ENCODE assay signal across 1 cellular context in the genomic region with DNA sequence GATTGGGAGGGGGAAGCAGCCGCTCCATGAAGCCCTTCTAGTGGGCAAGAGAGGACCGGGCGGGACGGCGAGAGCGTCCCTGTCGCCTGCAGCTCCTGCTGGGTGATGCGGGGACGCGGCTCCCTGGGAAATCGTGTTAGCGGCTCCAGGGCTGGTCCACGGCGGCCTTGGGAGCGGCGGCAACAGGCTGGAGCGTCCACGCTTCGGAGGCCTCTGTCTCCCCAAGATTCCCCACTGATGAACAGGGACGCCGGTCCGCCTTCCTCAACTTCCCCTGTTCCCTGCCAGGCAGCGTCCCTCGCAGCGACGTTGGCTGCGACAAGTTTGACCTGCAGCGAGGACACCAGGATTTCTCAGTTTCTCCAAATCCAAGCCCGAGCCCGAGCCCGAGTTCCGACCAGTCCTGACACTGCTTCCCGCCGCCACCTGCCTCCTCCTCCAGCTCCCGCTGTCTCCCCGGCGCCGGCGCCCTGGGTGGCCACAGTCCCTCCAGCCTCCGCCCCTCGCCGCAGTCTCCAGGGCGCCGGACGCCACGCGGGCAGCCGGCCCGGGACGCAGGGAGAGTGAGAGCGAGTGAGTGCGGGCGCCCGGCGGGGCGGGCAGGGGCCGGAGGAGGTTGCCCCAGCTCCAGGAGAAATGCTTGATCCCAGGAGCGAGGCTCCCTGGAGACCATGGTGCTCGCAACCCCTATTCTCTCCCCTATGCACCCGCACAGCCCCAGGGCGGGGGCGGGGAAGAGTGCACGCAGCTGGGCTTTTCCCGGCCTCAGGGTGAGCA.
TF ChIP-seq lines count a peak whose summit lies in the region.

No MANE protein-coding gene starts in this region.

TF ChIP-seq in GM23338, 12 proteins besides CTCF, POLR2A, EP300 and RAD21 (continued from another document):
- TF ChIP-seq, protein P1, sequence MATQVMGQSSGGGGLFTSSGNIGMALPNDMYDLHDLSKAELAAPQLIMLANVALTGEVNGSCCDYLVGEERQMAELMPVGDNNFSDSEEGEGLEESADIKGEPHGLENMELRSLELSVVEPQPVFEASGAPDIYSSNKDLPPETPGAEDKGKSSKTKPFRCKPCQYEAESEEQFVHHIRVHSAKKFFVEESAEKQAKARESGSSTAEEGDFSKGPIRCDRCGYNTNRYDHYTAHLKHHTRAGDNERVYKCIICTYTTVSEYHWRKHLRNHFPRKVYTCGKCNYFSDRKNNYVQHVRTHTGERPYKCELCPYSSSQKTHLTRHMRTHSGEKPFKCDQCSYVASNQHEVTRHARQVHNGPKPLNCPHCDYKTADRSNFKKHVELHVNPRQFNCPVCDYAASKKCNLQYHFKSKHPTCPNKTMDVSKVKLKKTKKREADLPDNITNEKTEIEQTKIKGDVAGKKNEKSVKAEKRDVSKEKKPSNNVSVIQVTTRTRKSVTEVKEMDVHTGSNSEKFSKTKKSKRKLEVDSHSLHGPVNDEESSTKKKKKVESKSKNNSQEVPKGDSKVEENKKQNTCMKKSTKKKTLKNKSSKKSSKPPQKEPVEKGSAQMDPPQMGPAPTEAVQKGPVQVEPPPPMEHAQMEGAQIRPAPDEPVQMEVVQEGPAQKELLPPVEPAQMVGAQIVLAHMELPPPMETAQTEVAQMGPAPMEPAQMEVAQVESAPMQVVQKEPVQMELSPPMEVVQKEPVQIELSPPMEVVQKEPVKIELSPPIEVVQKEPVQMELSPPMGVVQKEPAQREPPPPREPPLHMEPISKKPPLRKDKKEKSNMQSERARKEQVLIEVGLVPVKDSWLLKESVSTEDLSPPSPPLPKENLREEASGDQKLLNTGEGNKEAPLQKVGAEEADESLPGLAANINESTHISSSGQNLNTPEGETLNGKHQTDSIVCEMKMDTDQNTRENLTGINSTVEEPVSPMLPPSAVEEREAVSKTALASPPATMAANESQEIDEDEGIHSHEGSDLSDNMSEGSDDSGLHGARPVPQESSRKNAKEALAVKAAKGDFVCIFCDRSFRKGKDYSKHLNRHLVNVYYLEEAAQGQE (IDR thresholded peaks at IDR 0.05; ENCODE audit: unreplicated experiment): no peak
- TF ChIP-seq, protein P2, sequence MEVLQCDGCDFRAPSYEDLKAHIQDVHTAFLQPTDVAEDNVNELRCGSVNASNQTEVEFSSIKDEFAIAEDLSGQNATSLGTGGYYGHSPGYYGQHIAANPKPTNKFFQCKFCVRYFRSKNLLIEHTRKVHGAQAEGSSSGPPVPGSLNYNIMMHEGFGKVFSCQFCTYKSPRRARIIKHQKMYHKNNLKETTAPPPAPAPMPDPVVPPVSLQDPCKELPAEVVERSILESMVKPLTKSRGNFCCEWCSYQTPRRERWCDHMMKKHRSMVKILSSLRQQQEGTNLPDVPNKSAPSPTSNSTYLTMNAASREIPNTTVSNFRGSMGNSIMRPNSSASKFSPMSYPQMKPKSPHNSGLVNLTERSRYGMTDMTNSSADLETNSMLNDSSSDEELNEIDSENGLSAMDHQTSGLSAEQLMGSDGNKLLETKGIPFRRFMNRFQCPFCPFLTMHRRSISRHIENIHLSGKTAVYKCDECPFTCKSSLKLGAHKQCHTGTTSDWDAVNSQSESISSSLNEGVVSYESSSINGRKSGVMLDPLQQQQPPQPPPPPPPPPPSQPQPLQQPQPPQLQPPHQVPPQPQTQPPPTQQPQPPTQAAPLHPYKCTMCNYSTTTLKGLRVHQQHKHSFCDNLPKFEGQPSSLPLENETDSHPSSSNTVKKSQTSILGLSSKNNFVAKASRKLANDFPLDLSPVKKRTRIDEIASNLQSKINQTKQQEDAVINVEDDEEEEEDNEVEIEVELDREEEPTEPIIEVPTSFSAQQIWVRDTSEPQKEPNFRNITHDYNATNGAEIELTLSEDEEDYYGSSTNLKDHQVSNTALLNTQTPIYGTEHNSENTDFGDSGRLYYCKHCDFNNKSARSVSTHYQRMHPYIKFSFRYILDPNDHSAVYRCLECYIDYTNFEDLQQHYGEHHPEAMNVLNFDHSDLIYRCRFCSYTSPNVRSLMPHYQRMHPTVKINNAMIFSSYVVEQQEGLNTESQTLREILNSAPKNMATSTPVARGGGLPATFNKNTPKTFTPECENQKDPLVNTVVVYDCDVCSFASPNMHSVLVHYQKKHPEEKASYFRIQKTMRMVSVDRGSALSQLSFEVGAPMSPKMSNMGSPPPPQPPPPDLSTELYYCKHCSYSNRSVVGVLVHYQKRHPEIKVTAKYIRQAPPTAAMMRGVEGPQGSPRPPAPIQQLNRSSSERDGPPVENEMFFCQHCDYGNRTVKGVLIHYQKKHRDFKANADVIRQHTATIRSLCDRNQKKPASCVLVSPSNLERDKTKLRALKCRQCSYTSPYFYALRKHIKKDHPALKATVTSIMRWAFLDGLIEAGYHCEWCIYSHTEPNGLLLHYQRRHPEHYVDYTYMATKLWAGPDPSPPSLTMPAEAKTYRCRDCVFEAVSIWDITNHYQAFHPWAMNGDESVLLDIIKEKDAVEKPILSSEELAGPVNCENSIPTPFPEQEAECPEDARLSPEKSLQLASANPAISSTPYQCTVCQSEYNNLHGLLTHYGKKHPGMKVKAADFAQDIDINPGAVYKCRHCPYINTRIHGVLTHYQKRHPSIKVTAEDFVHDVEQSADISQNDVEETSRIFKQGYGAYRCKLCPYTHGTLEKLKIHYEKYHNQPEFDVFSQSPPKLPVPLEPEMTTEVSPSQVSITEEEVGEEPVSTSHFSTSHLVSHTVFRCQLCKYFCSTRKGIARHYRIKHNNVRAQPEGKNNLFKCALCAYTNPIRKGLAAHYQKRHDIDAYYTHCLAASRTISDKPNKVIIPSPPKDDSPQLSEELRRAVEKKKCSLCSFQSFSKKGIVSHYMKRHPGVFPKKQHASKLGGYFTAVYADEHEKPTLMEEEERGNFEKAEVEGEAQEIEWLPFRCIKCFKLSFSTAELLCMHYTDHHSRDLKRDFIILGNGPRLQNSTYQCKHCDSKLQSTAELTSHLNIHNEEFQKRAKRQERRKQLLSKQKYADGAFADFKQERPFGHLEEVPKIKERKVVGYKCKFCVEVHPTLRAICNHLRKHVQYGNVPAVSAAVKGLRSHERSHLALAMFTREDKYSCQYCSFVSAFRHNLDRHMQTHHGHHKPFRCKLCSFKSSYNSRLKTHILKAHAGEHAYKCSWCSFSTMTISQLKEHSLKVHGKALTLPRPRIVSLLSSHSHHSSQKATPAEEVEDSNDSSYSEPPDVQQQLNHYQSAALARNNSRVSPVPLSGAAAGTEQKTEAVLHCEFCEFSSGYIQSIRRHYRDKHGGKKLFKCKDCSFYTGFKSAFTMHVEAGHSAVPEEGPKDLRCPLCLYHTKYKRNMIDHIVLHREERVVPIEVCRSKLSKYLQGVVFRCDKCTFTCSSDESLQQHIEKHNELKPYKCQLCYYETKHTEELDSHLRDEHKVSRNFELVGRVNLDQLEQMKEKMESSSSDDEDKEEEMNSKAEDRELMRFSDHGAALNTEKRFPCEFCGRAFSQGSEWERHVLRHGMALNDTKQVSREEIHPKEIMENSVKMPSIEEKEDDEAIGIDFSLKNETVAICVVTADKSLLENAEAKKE (CRISPR knock-in tag; IDR thresholded peaks at IDR 0.05): no peak
- TF ChIP-seq POLR2AphosphoS5 (IDR thresholded peaks at IDR 0.05; ENCODE audit: low read depth): no peak
- TF ChIP-seq EZH2 (IDR thresholded peaks at IDR 0.05; ENCODE audit: low read depth, unreplicated experiment): no peak
- TF ChIP-seq JUNB (IDR thresholded peaks at IDR 0.05; ENCODE audit: unreplicated experiment): no peak
